In genomic region chr1:233394860-233395717, GRCh38 we compare ENCODE assay signal across 8 cellular contexts.
DNase-seq lines count a peak whose midpoint lies in the region; ATAC-seq and TF ChIP-seq lines count a peak whose summit lies in the region.

No MANE protein-coding gene starts in this region.

- H3K23ac ChIP-seq in H9 (ENCODE audit: insufficient read length, low read depth, low read length) = no peak overlapping the region

- no peaks in the 10 kb centered on the region for H3K27me3 ChIP-seq in H9 (ENCODE audit: insufficient read depth, low read length)

- no peak for TF ChIP-seq POLR2A in erythroblast (IDR thresholded peaks at IDR 0.05; ENCODE audit: low read length)

- no peak overlapping the region for H2BK5ac ChIP-seq in H9 (ENCODE audit: insufficient read length, low read length)

- peak; percentile 90 for TF ChIP-seq CTCF in H9 (conservative IDR thresholded peaks at IDR 0.05)
- no peak for TF ChIP-seq CTCF in omental fat pad (IDR thresholded peaks at IDR 0.05)

- H3K9me3 Mint-ChIP-seq in H9 = 0 out of 5 replicates have a peak, but pooled peaks cover 0 to 2% of the 10 kb centered on the region in 2 experiments

- H2BK20ac ChIP-seq in H9 (ENCODE audit: low read depth, low read length, poor library complexity, severe bottlenecking) = no peak overlapping the region

- H3K36me3 Mint-ChIP-seq in H9 (ENCODE audit: insufficient read depth in 1 of 3, low read depth in 3 of 3) = no peaks in the 10 kb centered on the region

- H2BK15ac ChIP-seq in H9 (ENCODE audit: low read depth, low read length) = no peak overlapping the region

- H3T11ph ChIP-seq in H9 (ENCODE audit: low read length) = no peak overlapping the region

- H3K18ac ChIP-seq in H9 (ENCODE audit: insufficient read length, low read depth, low read length) = no peak overlapping the region

- DNase-seq in activated T-cell treated with anti-CD3 and anti-CD28 coated beads for 24 hours (ENCODE audit: low read depth) (peak; percentile 4), activated T-cell treated with anti-CD3 and anti-CD28 coated beads for 4 hours (no peak), H9 (no peak), NCI-H1417 (lab: John Stamatoyannopoulos, UW) (peak; percentile 27 to 84 (median 49)), SKM-1 treated with dmso at 0.1 percent for 144 hours (lab: John Stamatoyannopoulos, UW; ENCODE audit: unreplicated experiment) (peak; percentile 85), erythroblast (lab: John Stamatoyannopoulos, UW) (peak; percentile 23 to 53), mucosa of gallbladder (ENCODE audit: low spot score) (peak; percentile 30), omental fat pad (ENCODE audit: low spot score) (no peak)

- H4K91ac ChIP-seq in H9 (ENCODE audit: insufficient read length, low read depth, low read length) = no peak overlapping the region

- H3K4me1 ChIP-seq in H9 (ENCODE audit: insufficient read depth, low read length) = no peaks in the 10 kb centered on the region

- no peak overlapping the region for H2BK12ac ChIP-seq in H9 (ENCODE audit: insufficient read length, low read depth, low read length)

- no CpG with 5 or more reads among the region's 13 CpGs for WGBS in H9 (ENCODE audit: extremely low coverage, insufficient read length, low lambda C conversion rate)

- H3K4me2 ChIP-seq in H9 (ENCODE audit: insufficient read depth, insufficient read length, low read length) = no peak overlapping the region

- H3K23me2 ChIP-seq in H9 (ENCODE audit: insufficient read length, low read depth, low read length, poor library complexity, severe bottlenecking) = no peaks in the 10 kb centered on the region

- H3K4ac ChIP-seq in H9 (ENCODE audit: low read depth, low read length) = no peak overlapping the region

- no peak overlapping the region for H2BK120ac ChIP-seq in H9 (ENCODE audit: low read depth, low read length, poor library complexity, severe bottlenecking)

- no peak for ATAC-seq in omental fat pad (ENCODE audit: low FRiP score)

- H3K79me1 ChIP-seq in H9 (ENCODE audit: insufficient read depth, low read depth, low read length, poor library complexity, severe bottlenecking) = no peaks in the 10 kb centered on the region

- no peak overlapping the region for H3K56ac ChIP-seq in H9 (ENCODE audit: insufficient read length, low read depth, low read length)

- no peak overlapping the region for H2AK5ac ChIP-seq in H9 (ENCODE audit: insufficient read length, low read length)

- H3K9ac ChIP-seq in H9 (ENCODE audit: extremely low read depth, insufficient read length, low read length) = no peak overlapping the region

- H3K14ac ChIP-seq in H9 (ENCODE audit: insufficient read depth, low read length) = no peak overlapping the region

- H4K8ac ChIP-seq in H9 (replicated peaks; ENCODE audit: insufficient read length, low read depth, low read length) = no peak overlapping the region

- no peak overlapping the region for H3K4me3 Mint-ChIP-seq in H9

- no peak overlapping the region for H4K5ac ChIP-seq in H9 (ENCODE audit: insufficient read length, low read depth, low read length)

- H3K27ac Mint-ChIP-seq in H9 = no peak overlapping the region

- no peak overlapping the region for H2AFZ ChIP-seq in H9 (ENCODE audit: low read length)

- no peaks in the 10 kb centered on the region for H4K20me1 ChIP-seq in H9 (ENCODE audit: control insufficient read depth, insufficient read depth, insufficient read length)

- no peaks in the 10 kb centered on the region; the same call in 1 of the 2 replicates for H3K27me3 Mint-ChIP-seq in H9 (ENCODE audit: low read depth)

- H3K79me2 ChIP-seq in H9 (ENCODE audit: insufficient read depth, low read length) = no peaks in the 10 kb centered on the region

- no peaks in the 10 kb centered on the region for H3K9me3 ChIP-seq in H9 (ENCODE audit: control insufficient read depth, low read depth, low read length)

- H3K4me1 Mint-ChIP-seq in H9 = peaks cover 5% of the 10 kb centered on the region in 2 experiments

- H3K27ac ChIP-seq in H9 (ENCODE audit: insufficient read length, low read depth, low read length) = no peak overlapping the region

Comparison
In these comparisons a context has a peak if more than half of its experiments do, and no peak if none do; other contexts are left out.
1. DNase-seq: peak in activated T-cell treated with anti-CD3 and anti-CD28 coated beads for 24 hours (single experiment), NCI-H1417 (3 of 3), SKM-1 treated with dmso at 0.1 percent for 144 hours (single experiment), erythroblast (2 of 2) and mucosa of gallbladder (single experiment); none in activated T-cell treated with anti-CD3 and anti-CD28 coated beads for 4 hours (single experiment), H9 (single experiment) and omental fat pad (single experiment).